Comparison of ENCODE assay signal across 2 cellular contexts in genomic region chr16:842061-842476, GRCh38.
A peak's percentile ranks its signal among the peaks of the same experiment; 100 is the strongest.
TF ChIP-seq lines count a peak whose summit lies in the region.

No MANE protein-coding gene starts in this region.

TF ChIP-seq in IMR-90, 13 proteins besides CTCF, POLR2A, EP300 and RAD21:
- peak; percentile 67; the same call in 1 of the 2 replicates for TF ChIP-seq MAZ (IDR thresholded peaks at IDR 0.05; ENCODE audit: borderline replicate concordance, low read depth, low read length)
- TF ChIP-seq, protein P1, sequence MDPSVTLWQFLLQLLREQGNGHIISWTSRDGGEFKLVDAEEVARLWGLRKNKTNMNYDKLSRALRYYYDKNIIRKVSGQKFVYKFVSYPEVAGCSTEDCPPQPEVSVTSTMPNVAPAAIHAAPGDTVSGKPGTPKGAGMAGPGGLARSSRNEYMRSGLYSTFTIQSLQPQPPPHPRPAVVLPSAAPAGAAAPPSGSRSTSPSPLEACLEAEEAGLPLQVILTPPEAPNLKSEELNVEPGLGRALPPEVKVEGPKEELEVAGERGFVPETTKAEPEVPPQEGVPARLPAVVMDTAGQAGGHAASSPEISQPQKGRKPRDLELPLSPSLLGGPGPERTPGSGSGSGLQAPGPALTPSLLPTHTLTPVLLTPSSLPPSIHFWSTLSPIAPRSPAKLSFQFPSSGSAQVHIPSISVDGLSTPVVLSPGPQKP (IDR thresholded peaks at IDR 0.05; ENCODE audit: borderline replicate concordance, low read depth, low read length) = no peak
TF ChIP-seq in IMR-90: peak in this region for 1.

TF ChIP-seq in endothelial cell of umbilical vein, 7 proteins besides CTCF, POLR2A, EP300 and RAD21:
- TF ChIP-seq POLR2AphosphoS5 (IDR thresholded peaks at IDR 0.05; ENCODE audit: insufficient read depth, low read depth, low read length) (no peak), MYC (IDR thresholded peaks at IDR 0.05; ENCODE audit: low read depth, low read length) (no peak), GATA2 (IDR thresholded peaks at IDR 0.05; ENCODE audit: insufficient read depth, insufficient read length, low read depth, low read length) (no peak), JUN (IDR thresholded peaks at IDR 0.05; ENCODE audit: borderline replicate concordance, insufficient read depth, insufficient read length, low read depth) (no peak), FOS (IDR thresholded peaks at IDR 0.05; ENCODE audit: borderline replicate concordance, insufficient read depth, low read length) (no peak), MAX (IDR thresholded peaks at IDR 0.05; ENCODE audit: insufficient read depth, insufficient read length) (no peak), EZH2 (IDR thresholded peaks at IDR 0.05; ENCODE audit: borderline replicate concordance, low read depth, low read length, severe bottlenecking) (no peak)
